In the genomic region with DNA sequence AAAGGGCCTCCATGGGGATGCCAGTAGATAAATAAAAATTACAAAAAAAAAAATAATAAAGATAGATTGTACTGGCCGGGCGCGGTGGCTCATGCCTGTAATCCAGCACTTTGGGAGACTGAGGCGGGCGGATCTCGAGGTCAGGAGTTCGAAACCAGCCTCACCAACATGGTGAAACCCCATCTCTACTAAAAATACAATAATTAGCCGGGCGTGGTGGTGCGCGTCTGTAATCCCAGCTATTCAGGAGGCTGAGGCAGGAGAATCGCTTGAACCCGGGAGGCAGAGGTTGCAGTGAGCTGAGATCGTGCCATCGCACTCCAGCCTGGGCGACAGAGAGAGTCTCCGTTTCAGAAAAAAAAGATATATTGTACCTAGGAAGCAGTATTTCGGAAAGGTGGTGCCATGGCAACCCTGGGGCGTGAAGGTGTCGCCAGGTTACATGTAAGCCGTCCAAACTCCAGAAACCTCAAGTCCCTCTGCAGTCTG, we compare ENCODE assay signal across 11 cellular contexts. TPM values are rescaled to one million over a fixed set of nuclear protein-coding genes. Genes with fewer than 3 reads are reported as not detected.
DNase-seq lines count a peak whose midpoint lies in the region; ATAC-seq and TF ChIP-seq lines count a peak whose summit lies in the region.
"Not testable (repeated sequence)": the region's sequence is repeated elsewhere in the genome, so short reads cannot be mapped to it uniquely, and the experiment has no call there.
"Had no signal": no experiment of that assay in that cellular context is flagged by ENCODE, and none has a peak within 500 bp of the region (broad histone marks: within the 10 kb centered on the region; RNA-seq: fewer than 3 reads in every experiment).

No MANE protein-coding gene starts in this region.

- H3K4me3 Mint-ChIP-seq in Calu3 (ENCODE audit: low read depth, unreplicated experiment) = not testable (repeated sequence)
- peak overlapping the region; percentile 99 for H3K4me3 Mint-ChIP-seq in activated CD4-positive, alpha-beta T cell treated with anti-CD3 and anti-CD28 coated beads, Interleukin-2, amount 10 ng/mL, durations not matched to agents 7 days and 5 days
- H3K4me3 Mint-ChIP-seq in activated naive CD8-positive, alpha-beta T cell treated with anti-CD3 and anti-CD28 coated beads, Interleukin-2, amount 50 U/mL, for 24 hours = peak overlapping the region; percentile 99
- peak overlapping the region; percentile 97 to 100 (median 100) for H3K4me3 Mint-ChIP-seq in naive B cell
- H3K4me3 Mint-ChIP-seq in stimulated activated effector memory CD8-positive, alpha-beta T cell treated with anti-CD3 and anti-CD28 coated beads, Interleukin-12 subunit alpha, Interleukin-12 subunit beta, amount 100 ng/mL, for 72 hours = peak overlapping the region; percentile 99

- peaks cover 5 to 11% of the 10 kb centered on the region in 2 donors for H3K4me1 ChIP-seq in uterus

- H3K36me3 ChIP-seq in uterus = not testable (repeated sequence)

- not testable (repeated sequence) for DNase-seq in Calu3; stimulated activated effector memory CD8-positive, alpha-beta T cell treated with anti-CD3 and anti-CD28 coated beads, Interleukin-12 subunit alpha, Interleukin-12 subunit beta, amount 100 ng/mL, for 72 hours (ENCODE audit: low spot score in 2 of 2); uterus
- DNase-seq in NB4 (ENCODE audit: low read depth) (peak; percentile 28), erythroblast (lab: John Stamatoyannopoulos, UW) (peak; percentile 58 to 67), naive B cell (peak; percentile 26)
- DNase-seq in activated CD4-positive, alpha-beta T cell treated with anti-CD3 and anti-CD28 coated beads, Interleukin-2, amount 10 ng/mL, durations not matched to agents 7 days and 5 days = peak; percentile 47
- peak; percentile 24 for DNase-seq in activated naive CD8-positive, alpha-beta T cell treated with anti-CD3 and anti-CD28 coated beads, Interleukin-2, amount 50 U/mL, for 24 hours

- H3K27me3 ChIP-seq in uterus = not testable (repeated sequence)

- not testable (repeated sequence) for TF ChIP-seq CTCF in Calu3 (IDR thresholded peaks at IDR 0.05; ENCODE audit: unreplicated experiment); NB4 (IDR thresholded peaks at IDR 0.05; ENCODE audit: low read depth, low read length); uterus (IDR thresholded peaks at IDR 0.05)

- BruUV-seq in Calu3 (replicated peaks; lab: Mats Ljungman, UMichigan) = not testable (repeated sequence)

- not testable (repeated sequence) for H3K9me3 ChIP-seq in uterus

- not testable (repeated sequence) for H3K27me3 Mint-ChIP-seq in Calu3 (ENCODE audit: unreplicated experiment); activated CD4-positive, alpha-beta T cell treated with anti-CD3 and anti-CD28 coated beads, Interleukin-2, amount 10 ng/mL, durations not matched to agents 7 days and 5 days; activated naive CD8-positive, alpha-beta T cell treated with anti-CD3 and anti-CD28 coated beads, Interleukin-2, amount 50 U/mL, for 24 hours; naive B cell

- H3K4me1 Mint-ChIP-seq in Calu3 (ENCODE audit: low read depth, unreplicated experiment) (peaks cover 47% of the 10 kb centered on the region), naive B cell (peaks cover 53 to 79% (median 61%) of the 10 kb centered on the region in 3 donors)
- peaks cover 76% of the 10 kb centered on the region for H3K4me1 Mint-ChIP-seq in activated CD4-positive, alpha-beta T cell treated with anti-CD3 and anti-CD28 coated beads, Interleukin-2, amount 10 ng/mL, durations not matched to agents 7 days and 5 days
- peaks cover 83% of the 10 kb centered on the region for H3K4me1 Mint-ChIP-seq in activated naive CD8-positive, alpha-beta T cell treated with anti-CD3 and anti-CD28 coated beads, Interleukin-2, amount 50 U/mL, for 24 hours
- peaks cover 56% of the 10 kb centered on the region for H3K4me1 Mint-ChIP-seq in stimulated activated effector memory CD8-positive, alpha-beta T cell treated with anti-CD3 and anti-CD28 coated beads, Interleukin-12 subunit alpha, Interleukin-12 subunit beta, amount 100 ng/mL, for 72 hours

- POLR2A ChIA-PET in activated CD4-positive, alpha-beta T cell treated with anti-CD3 and anti-CD28 coated beads, Interleukin-2, amount 10 ng/mL, durations not matched to agents 7 days and 5 days (lab: Charles Lee) = interaction anchor here (1.9 kb wide), 1 partner anchor 62 kb away, joined by 25 read pairs; a partner anchor contains a TSS

- CTCF ChIA-PET in Calu3 (lab: Charles Lee) = not testable (repeated sequence)
- CTCF ChIA-PET in activated CD4-positive, alpha-beta T cell treated with anti-CD3 and anti-CD28 coated beads, Interleukin-2, amount 10 ng/mL, durations not matched to agents 7 days and 5 days (lab: Charles Lee) = interaction anchor here (1.4 to 1.5 kb wide), 4 partner anchors 62 to 223 kb away, joined by 3 to 5 read pairs (median 4); a partner anchor contains a TSS

- intact Hi-C loops in Calu3 (cut with micrococcal nuclease; ENCODE audit: unreplicated experiment); uterus (cut with DNase I; ENCODE audit: low total_unique reads): not testable (repeated sequence)

- peak overlapping the region; percentile 93 to 96 for H3K27ac ChIP-seq in uterus

- H3K4me3 ChIP-seq in NB4 (ENCODE audit: low read depth, low read length) = peak overlapping the region; percentile 68
- H3K4me3 ChIP-seq in uterus = not testable (repeated sequence)

- TF ChIP-seq POLR2A in NB4 (IDR thresholded peaks at IDR 0.05; ENCODE audit: extremely low read depth, insufficient read length); erythroblast (IDR thresholded peaks at IDR 0.05; ENCODE audit: low read length); uterus (IDR thresholded peaks at IDR 0.05): not testable (repeated sequence)

- H3K27ac Mint-ChIP-seq in Calu3 (ENCODE audit: unreplicated experiment) (peak overlapping the region; percentile 91), naive B cell (peak overlapping the region; percentile 100)
- H3K27ac Mint-ChIP-seq in activated CD4-positive, alpha-beta T cell treated with anti-CD3 and anti-CD28 coated beads, Interleukin-2, amount 10 ng/mL, durations not matched to agents 7 days and 5 days = peak overlapping the region; percentile 100
- peak overlapping the region; percentile 99 for H3K27ac Mint-ChIP-seq in activated naive CD8-positive, alpha-beta T cell treated with anti-CD3 and anti-CD28 coated beads, Interleukin-2, amount 50 U/mL, for 24 hours
- H3K27ac Mint-ChIP-seq in stimulated activated effector memory CD8-positive, alpha-beta T cell treated with anti-CD3 and anti-CD28 coated beads, Interleukin-12 subunit alpha, Interleukin-12 subunit beta, amount 100 ng/mL, for 72 hours = peak overlapping the region; percentile 99

- not testable (repeated sequence) for ATAC-seq in activated naive CD8-positive, alpha-beta T cell treated with anti-CD3 and anti-CD28 coated beads, Interleukin-2, amount 50 U/mL, for 24 hours; naive B cell (ENCODE audit: low read depth in 2 of 2); stimulated activated effector memory CD8-positive, alpha-beta T cell treated with anti-CD3 and anti-CD28 coated beads, Interleukin-12 subunit alpha, Interleukin-12 subunit beta, amount 100 ng/mL, for 72 hours

- not testable (repeated sequence) for H3K9me3 Mint-ChIP-seq in Calu3 (ENCODE audit: low read depth, unreplicated experiment); activated CD4-positive, alpha-beta T cell treated with anti-CD3 and anti-CD28 coated beads, Interleukin-2, amount 10 ng/mL, durations not matched to agents 7 days and 5 days; activated naive CD8-positive, alpha-beta T cell treated with anti-CD3 and anti-CD28 coated beads, Interleukin-2, amount 50 U/mL, for 24 hours; naive B cell; stimulated activated effector memory CD8-positive, alpha-beta T cell treated with anti-CD3 and anti-CD28 coated beads, Interleukin-12 subunit alpha, Interleukin-12 subunit beta, amount 100 ng/mL, for 72 hours

- H3K36me3 Mint-ChIP-seq in Calu3 (ENCODE audit: insufficient read depth, unreplicated experiment) = peaks cover 51% of the 10 kb centered on the region
- peaks cover 17% of the 10 kb centered on the region for H3K36me3 Mint-ChIP-seq in activated CD4-positive, alpha-beta T cell treated with anti-CD3 and anti-CD28 coated beads, Interleukin-2, amount 10 ng/mL, durations not matched to agents 7 days and 5 days (ENCODE audit: low read depth)
- peaks cover 18% of the 10 kb centered on the region for H3K36me3 Mint-ChIP-seq in activated naive CD8-positive, alpha-beta T cell treated with anti-CD3 and anti-CD28 coated beads, Interleukin-2, amount 50 U/mL, for 24 hours (ENCODE audit: low read depth)
- not testable (repeated sequence) for H3K36me3 Mint-ChIP-seq in naive B cell
- H3K36me3 Mint-ChIP-seq in stimulated activated effector memory CD8-positive, alpha-beta T cell treated with anti-CD3 and anti-CD28 coated beads, Interleukin-12 subunit alpha, Interleukin-12 subunit beta, amount 100 ng/mL, for 72 hours = peaks cover 44% of the 10 kb centered on the region

RNA-seq across cellular contexts. Expression of a gene that starts 1.4 kb away (rescaled TPM):
- total RNA-seq in Calu3 (2022) (26.2 and 28.1 TPM in 2 replicates), uterus (10 to 100 TPM; 12.3 to 41.7 (median 17.2) TPM)
- total RNA-seq in activated CD4-positive, alpha-beta T cell treated with anti-CD3 and anti-CD28 coated beads, Interleukin-2, amount 10 ng/mL, durations not matched to agents 7 days and 5 days = 10 to 100 TPM; 16.1 to 16.6 TPM
- polyA plus RNA-seq in naive B cell (ENCODE audit: low read depth in 6 of 6) = 10 to 100 TPM in 5 of 6 donors, 1 to 10 TPM in 1; 8.7 to 18.9 (median 11.4) TPM

RNA-seq across cellular contexts. Expression of a gene that starts 59.5 kb away (rescaled TPM):
- total RNA-seq in Calu3 (2022) (not detected in 2 replicates), uterus (10 to 100 TPM in 3 of 4 donors, 1 to 10 TPM in 1; 6.1 to 41.6 (median 29.5) TPM)
- not detected for total RNA-seq in activated CD4-positive, alpha-beta T cell treated with anti-CD3 and anti-CD28 coated beads, Interleukin-2, amount 10 ng/mL, durations not matched to agents 7 days and 5 days
- not detected for polyA plus RNA-seq in naive B cell (ENCODE audit: low read depth in 6 of 6)
- total RNA-seq: HT-29, NCI-H460, renal cortical epithelial cell had no signal
